In genomic region chr1:230267338-230268065, GRCh38 we compare ENCODE assay signal across 17 cellular contexts.
DNase-seq lines count a peak whose midpoint lies in the region; ATAC-seq and TF ChIP-seq lines count a peak whose summit lies in the region.
"Had no signal": no experiment of that assay in that cellular context is flagged by ENCODE, and none has a peak within 500 bp of the region (broad histone marks: within the 10 kb centered on the region; RNA-seq: fewer than 3 reads in every experiment).

No MANE protein-coding gene starts in this region.

- no peaks in the 10 kb centered on the region for H3K9me3 Mint-ChIP-seq in natural killer cell
- H3K9me3 Mint-ChIP-seq: endodermal cell, immature natural killer cell had no signal

- intact Hi-C loops in Right ventricle myocardium superior (cut with DNase I): no loop called here
- intact Hi-C loops in natural killer cell (cut with micrococcal nuclease): no loop called here

- H3K27me3 Mint-ChIP-seq in natural killer cell (ENCODE audit: low read depth in 2 of 2): no peaks in the 10 kb centered on the region

- no peak overlapping the region for H3K9ac ChIP-seq in OCI-LY1 (ENCODE audit: low read length)
- H3K9ac ChIP-seq: KMS-11 had no signal

- H3K9me2 ChIP-seq in OCI-LY1 (ENCODE audit: low read depth, low read length): no peaks in the 10 kb centered on the region

- H3K27me3 ChIP-seq in right atrium auricular region (no peaks in the 10 kb centered on the region), OCI-LY1 (ENCODE audit: insufficient read depth, low read length) (no peaks in the 10 kb centered on the region)
- H3K27me3 ChIP-seq: gastroesophageal sphincter, vagina had no signal

- DNase-seq in Right ventricle myocardium superior (peak; percentile 31), right atrium auricular region (ENCODE audit: low spot score) (no peak), mesenteric fat pad (ENCODE audit: low spot score) (peak; percentile 67), amniotic stem cell (lab: John Stamatoyannopoulos, UW) (no peak), natural killer cell (no peak), A172 (ENCODE audit: low spot score) (no peak)
- DNase-seq: activated CD4-positive, alpha-beta T cell treated with anti-CD3 and anti-CD28 coated beads, Interleukin-2, amount 50 U/mL, for 4 hours; AML-193; endodermal cell; immature natural killer cell; NCI-H2029 treated with DMSO at 0.1 percent for 48 hours had no signal

- no peak for ATAC-seq in Right ventricle myocardium superior (ENCODE audit: poor library complexity)
- no peak for ATAC-seq in natural killer cell
- no peak for ATAC-seq in GM21367 (IDR thresholded peaks at IDR 0.05; ENCODE audit: unreplicated experiment)
- ATAC-seq: gastroesophageal sphincter had no signal

- H3K4me3 ChIP-seq in right atrium auricular region (no peak overlapping the region), OCI-LY1 (ENCODE audit: low read depth, low read length, poor library complexity, severe bottlenecking) (no peak overlapping the region)
- H3K4me3 ChIP-seq: gastroesophageal sphincter, prostate gland, vagina had no signal

- no peaks in the 10 kb centered on the region for H3K36me3 Mint-ChIP-seq in natural killer cell

- H3K9me3 ChIP-seq in right atrium auricular region: no peaks in the 10 kb centered on the region
- H3K9me3 ChIP-seq in OCI-LY1 (ENCODE audit: low read length): no peaks in the 10 kb centered on the region
- H3K9me3 ChIP-seq: gastroesophageal sphincter, prostate gland, vagina had no signal

- peaks cover 14 to 18% of the 10 kb centered on the region in 2 donors for H3K4me1 Mint-ChIP-seq in natural killer cell

- no peaks in the 10 kb centered on the region for H3K79me2 ChIP-seq in OCI-LY1 (ENCODE audit: insufficient read depth, low read length)

- H3K4me1 ChIP-seq in right atrium auricular region: peaks cover 0 to 28% of the 10 kb centered on the region in 2 donors
- H3K4me1 ChIP-seq in OCI-LY1 (ENCODE audit: insufficient read depth, low read length, severe bottlenecking): peaks cover 58% of the 10 kb centered on the region
- H3K4me1 ChIP-seq: prostate gland had no signal

- no peak overlapping the region for H3K4me2 ChIP-seq in OCI-LY1 (ENCODE audit: low read length)
- H3K4me2 ChIP-seq: KMS-11 had no signal

- no peaks in the 10 kb centered on the region for H3F3A ChIP-seq in OCI-LY1 (ENCODE audit: insufficient read depth, low read length)

- TF ChIP-seq CTCF in right atrium auricular region (IDR thresholded peaks at IDR 0.05): no peak
- TF ChIP-seq CTCF in OCI-LY1 (IDR thresholded peaks at IDR 0.05; ENCODE audit: low read length): no peak
- TF ChIP-seq CTCF in natural killer cell (IDR thresholded peaks at IDR 0.05): no peak

- no peak overlapping the region for H3K4me3 Mint-ChIP-seq in natural killer cell
- H3K4me3 Mint-ChIP-seq: endodermal cell, immature natural killer cell had no signal

- no peaks in the 10 kb centered on the region for H4K20me1 ChIP-seq in OCI-LY1 (ENCODE audit: insufficient read depth, low read length)

- H2AFZ ChIP-seq in OCI-LY1 (ENCODE audit: low read length): no peak overlapping the region

- peak overlapping the region in 1 of 2 donors; percentile 36 for H3K27ac Mint-ChIP-seq in natural killer cell
- H3K27ac Mint-ChIP-seq: endodermal cell had no signal

- no peak overlapping the region for H3K27ac ChIP-seq in right atrium auricular region
- H3K27ac ChIP-seq in OCI-LY1 (ENCODE audit: low read depth, low read length, poor library complexity, severe bottlenecking): peak overlapping the region; percentile 72
- H3K27ac ChIP-seq: KMS-11, prostate gland, vagina had no signal

- H3K36me3 ChIP-seq in right atrium auricular region (peaks cover 32% of the 10 kb centered on the region), OCI-LY1 (ENCODE audit: insufficient read depth, low read length) (peaks cover 40% of the 10 kb centered on the region; the same call in 1 of the 2 replicates)

Comparison
In these comparisons a context has a peak if more than half of its experiments do, and no peak if none do; other contexts are left out.
1. DNase-seq: peak in Right ventricle myocardium superior (single experiment) and mesenteric fat pad (single experiment); none in right atrium auricular region (single experiment), amniotic stem cell (single experiment), natural killer cell (single experiment) and A172 (single experiment).